ENCODE assay signal across 1 cellular context in genomic region chr19:11639602-11640471, GRCh38.
A peak's percentile ranks its signal among the peaks of the same experiment; 100 is the strongest.
TF ChIP-seq lines count a peak whose summit lies in the region.

No MANE protein-coding gene starts in this region.

TF ChIP-seq in HepG2, 621 proteins besides CTCF, POLR2A, EP300 and RAD21 (continued from another document and continues in another):
- TF ChIP-seq ZBTB40 (IDR thresholded peaks at IDR 0.05) (no peak), ZBTB40 (CRISPR knock-in tag; IDR thresholded peaks at IDR 0.05) (peak; percentile 46; the same call in 1 of the 2 replicates), ZBTB38 (CRISPR knock-in tag; IDR thresholded peaks at IDR 0.05) (no peak), MED1 (CRISPR knock-in tag; IDR thresholded peaks at IDR 0.05) (no peak), DRAP1 (CRISPR knock-in tag; IDR thresholded peaks at IDR 0.05) (peak; percentile 70), WIZ (CRISPR knock-in tag; IDR thresholded peaks at IDR 0.05) (no peak), ZNF761 (CRISPR knock-in tag; conservative IDR thresholded peaks at IDR 0.05) (0 out of 2 replicates have a peak, but pooled peaks have one; percentile 47), TMF1 (CRISPR knock-in tag; IDR thresholded peaks at IDR 0.05; ENCODE audit: low read depth) (no peak), TOPORS (CRISPR knock-in tag; IDR thresholded peaks at IDR 0.05) (no peak), MXD4 (CRISPR knock-in tag; IDR thresholded peaks at IDR 0.05) (0 out of 2 replicates have a peak, but pooled peaks have one; percentile 42), KMT2B (CRISPR knock-in tag; IDR thresholded peaks at IDR 0.05) (0 out of 2 replicates have a peak, but pooled peaks have one; percentile 28), ARID5B (CRISPR knock-in tag; IDR thresholded peaks at IDR 0.05) (no peak), TFDP2 (CRISPR knock-in tag; IDR thresholded peaks at IDR 0.05) (peak; percentile 97), ZFP36L1 (CRISPR knock-in tag; IDR thresholded peaks at IDR 0.05) (0 out of 2 replicates have a peak, but pooled peaks have one; percentile 22), SP2 (CRISPR knock-in tag; IDR thresholded peaks at IDR 0.05) (peak; percentile 84), HMGXB4 (CRISPR knock-in tag; IDR thresholded peaks at IDR 0.05; ENCODE audit: borderline replicate concordance in 1 of 2, low read depth in 1 of 2) (peak in 1 of 2 experiments; percentile 60; a peak in 1 of 4 replicates), U2AF2 (IDR thresholded peaks at IDR 0.05; ENCODE audit: low read depth, low read length) (no peak), POLR2G (IDR thresholded peaks at IDR 0.05; ENCODE audit: low read depth, low read length) (peak; percentile 74), HDAC2 (CRISPR knock-in tag; IDR thresholded peaks at IDR 0.05) (0 out of 2 replicates have a peak, but pooled peaks have one; percentile 9), NFIB (CRISPR knock-in tag; IDR thresholded peaks at IDR 0.05; ENCODE audit: borderline replicate concordance) (no peak), ZFAT (CRISPR knock-in tag; conservative IDR thresholded peaks at IDR 0.05) (no peak), ZNF33A (CRISPR knock-in tag; IDR thresholded peaks at IDR 0.05; ENCODE audit: borderline replicate concordance) (no peak), HOXA3 (CRISPR knock-in tag; IDR thresholded peaks at IDR 0.05) (no peak), ZNF17 (CRISPR knock-in tag; IDR thresholded peaks at IDR 0.05) (no peak), NR2F6 (IDR thresholded peaks at IDR 0.05) (0 out of 2 replicates have a peak, but pooled peaks have one; percentile 8), NR2F6 (CRISPR knock-in tag; IDR thresholded peaks at IDR 0.05) (no peak), AFF4 (CRISPR knock-in tag; IDR thresholded peaks at IDR 0.05) (no peak), TAF1 (CRISPR knock-in tag; IDR thresholded peaks at IDR 0.05) (peak; percentile 40), RBFOX2 (IDR thresholded peaks at IDR 0.05; ENCODE audit: low read depth, low read length) (peak; percentile 37; the same call in 1 of the 2 replicates), HNRNPLL (IDR thresholded peaks at IDR 0.05; ENCODE audit: low read depth, low read length, poor library complexity, severe bottlenecking) (peak; percentile 73), UBTF (CRISPR knock-in tag; IDR thresholded peaks at IDR 0.05) (peak; percentile 94), SRSF1 (optimal IDR thresholded peaks at IDR 0.05; ENCODE audit: low read depth, low read length) (peak; percentile 61), NFYB (CRISPR knock-in tag; IDR thresholded peaks at IDR 0.05) (peak; percentile 90), NKX3-1 (CRISPR knock-in tag; IDR thresholded peaks at IDR 0.05) (no peak), ZMAT5 (CRISPR knock-in tag; IDR thresholded peaks at IDR 0.05; ENCODE audit: borderline replicate concordance, low read depth) (no peak), PHB2 (IDR thresholded peaks at IDR 0.05; ENCODE audit: partially characterized antibody) (no peak)
